In the genomic region with DNA sequence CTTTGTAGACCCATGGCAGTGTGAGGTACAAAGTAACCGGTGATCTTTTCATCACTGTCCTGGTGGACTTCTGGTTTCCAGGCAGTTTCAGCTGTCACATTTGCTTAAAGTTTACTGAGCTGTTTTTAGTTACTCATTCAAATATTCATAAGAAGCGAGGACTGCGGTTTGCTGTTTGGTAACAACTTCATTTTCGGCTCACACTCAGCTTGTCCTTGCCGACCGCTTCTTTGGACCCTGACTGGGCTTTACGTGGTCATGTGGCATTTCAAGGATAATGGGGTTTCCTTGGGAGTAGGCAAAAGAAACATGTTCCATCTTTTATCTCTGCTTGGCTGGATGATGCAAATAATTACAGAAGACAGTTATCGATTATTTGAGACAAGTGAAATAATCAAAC, we compare ENCODE assay signal across 7 cellular contexts.
"Had no signal": no experiment of that assay in that cellular context is flagged by ENCODE, and none has a peak within 500 bp of the region (broad histone marks: within the 10 kb centered on the region; RNA-seq: fewer than 3 reads in every experiment).

No MANE protein-coding gene starts in this region.

- H3K4me1 ChIP-seq: HAP-1 had no signal

- H3K4me3 ChIP-seq: GM23248, HAP-1 had no signal

- H2AFZ ChIP-seq: GM23248 had no signal

- H3K36me3 ChIP-seq: HAP-1 had no signal

- H3K9ac ChIP-seq: GM23248 had no signal

- DNase-seq: GM23248, GOT3, H7, HFFc6, IMR-90 had no signal

- H3K9me3 ChIP-seq: HAP-1 had no signal

- H3K27ac ChIP-seq: GM23248, HL-60 had no signal
